ENCODE assay signal across 19 cellular contexts in the genomic region with DNA sequence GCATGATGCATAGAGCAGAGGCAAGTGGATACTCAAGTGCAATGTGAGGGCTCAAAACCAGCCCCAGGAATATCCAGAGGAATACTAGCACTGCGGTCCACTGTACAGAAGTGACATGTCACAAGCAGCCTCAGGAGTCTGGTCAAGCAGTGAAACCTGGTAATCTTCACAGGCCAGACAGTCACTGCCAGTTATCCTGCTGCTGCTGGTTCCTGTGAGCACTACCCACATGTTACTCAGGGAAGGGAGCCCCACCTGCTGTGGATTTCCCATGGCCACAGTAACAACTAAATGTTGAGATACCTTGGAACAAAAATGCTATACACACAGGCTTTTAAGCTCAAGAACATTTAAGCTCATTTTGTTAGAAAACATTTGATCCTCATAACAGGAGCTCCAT.
"Had no signal": no experiment of that assay in that cellular context is flagged by ENCODE, and none has a peak within 500 bp of the region (broad histone marks: within the 10 kb centered on the region; RNA-seq: fewer than 3 reads in every experiment).

No MANE protein-coding gene starts in this region.

- ATAC-seq: left cardiac atrium; lower lobe of right lung; natural killer cell treated with Interleukin-12 subunit alpha and Interleukin-12 subunit beta and Interleukin-15 and Interleukin-18, amount 100 ng/mL, for 72 hours; sciatic nerve had no signal

- H3K27ac ChIP-seq: coronary artery, hepatocyte, left ventricle myocardium inferior, lower lobe of right lung, spleen, stomach, thoracic aorta, transverse colon had no signal

- H3K4me1 ChIP-seq: left ventricle myocardium inferior, lower lobe of right lung, spleen, stomach, transverse colon had no signal

- FAIRE-seq: kidney had no signal

- H3K36me3 ChIP-seq: left ventricle myocardium inferior, lower lobe of right lung, spleen, stomach, thoracic aorta, transverse colon had no signal

- H3K4me3 ChIP-seq: coronary artery, hepatocyte, left ventricle myocardium inferior, lower lobe of right lung, spleen, stomach, thoracic aorta, transverse colon had no signal

- DNase-seq: effector CD8-positive, alpha-beta T cell; foreskin melanocyte; head of caudate nucleus; kidney; left cardiac atrium; left ventricle myocardium inferior; lower lobe of right lung; spleen; stimulated activated CD4-positive, alpha-beta T cell treated with anti-CD3 and anti-CD28 coated beads, Interleukin-15, amount 100 ng/mL, for 24 hours; stimulated activated CD4-positive, alpha-beta T cell treated with anti-CD3 and anti-CD28 coated beads, Interleukin-1b, Interleukin-23, amount 100 ng/mL, for 48 hours; stimulated activated CD4-positive, alpha-beta T cell treated with anti-CD3 and anti-CD28 coated beads, Interleukin-4, amount 100 ng/mL, for 24 hours; stimulated activated naive CD4-positive, alpha-beta T cell; stomach; transverse colon had no signal

- H3K9me3 ChIP-seq: lower lobe of right lung, stomach, transverse colon had no signal

- H3K27me3 ChIP-seq: hepatocyte, spleen, stomach, transverse colon had no signal
